Comparison of ENCODE assay signal across 1 cellular context in the genomic region with DNA sequence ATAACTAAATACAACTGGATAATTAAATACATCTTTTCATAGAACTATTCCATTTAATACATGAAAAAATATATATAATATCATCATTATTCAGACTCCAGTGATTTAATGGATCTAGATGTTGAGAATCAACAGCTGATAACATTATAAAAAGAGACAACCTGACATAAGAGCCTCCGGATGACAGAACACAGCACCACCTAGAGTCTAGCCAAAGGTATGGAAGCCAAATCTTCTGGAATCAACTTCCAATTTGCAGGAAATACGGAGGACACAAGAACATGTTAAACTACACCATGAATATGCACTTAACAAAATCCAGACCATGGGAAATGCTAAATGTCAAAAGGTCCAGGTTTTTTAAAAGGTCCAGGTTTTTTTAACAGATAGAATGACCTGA.
TF ChIP-seq lines count a peak whose summit lies in the region.

No MANE protein-coding gene starts in this region.

TF ChIP-seq in HCT116, 20 proteins besides CTCF, POLR2A, EP300 and RAD21 (continued from another document):
- TF ChIP-seq, protein P1, sequence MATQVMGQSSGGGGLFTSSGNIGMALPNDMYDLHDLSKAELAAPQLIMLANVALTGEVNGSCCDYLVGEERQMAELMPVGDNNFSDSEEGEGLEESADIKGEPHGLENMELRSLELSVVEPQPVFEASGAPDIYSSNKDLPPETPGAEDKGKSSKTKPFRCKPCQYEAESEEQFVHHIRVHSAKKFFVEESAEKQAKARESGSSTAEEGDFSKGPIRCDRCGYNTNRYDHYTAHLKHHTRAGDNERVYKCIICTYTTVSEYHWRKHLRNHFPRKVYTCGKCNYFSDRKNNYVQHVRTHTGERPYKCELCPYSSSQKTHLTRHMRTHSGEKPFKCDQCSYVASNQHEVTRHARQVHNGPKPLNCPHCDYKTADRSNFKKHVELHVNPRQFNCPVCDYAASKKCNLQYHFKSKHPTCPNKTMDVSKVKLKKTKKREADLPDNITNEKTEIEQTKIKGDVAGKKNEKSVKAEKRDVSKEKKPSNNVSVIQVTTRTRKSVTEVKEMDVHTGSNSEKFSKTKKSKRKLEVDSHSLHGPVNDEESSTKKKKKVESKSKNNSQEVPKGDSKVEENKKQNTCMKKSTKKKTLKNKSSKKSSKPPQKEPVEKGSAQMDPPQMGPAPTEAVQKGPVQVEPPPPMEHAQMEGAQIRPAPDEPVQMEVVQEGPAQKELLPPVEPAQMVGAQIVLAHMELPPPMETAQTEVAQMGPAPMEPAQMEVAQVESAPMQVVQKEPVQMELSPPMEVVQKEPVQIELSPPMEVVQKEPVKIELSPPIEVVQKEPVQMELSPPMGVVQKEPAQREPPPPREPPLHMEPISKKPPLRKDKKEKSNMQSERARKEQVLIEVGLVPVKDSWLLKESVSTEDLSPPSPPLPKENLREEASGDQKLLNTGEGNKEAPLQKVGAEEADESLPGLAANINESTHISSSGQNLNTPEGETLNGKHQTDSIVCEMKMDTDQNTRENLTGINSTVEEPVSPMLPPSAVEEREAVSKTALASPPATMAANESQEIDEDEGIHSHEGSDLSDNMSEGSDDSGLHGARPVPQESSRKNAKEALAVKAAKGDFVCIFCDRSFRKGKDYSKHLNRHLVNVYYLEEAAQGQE (IDR thresholded peaks at IDR 0.05; ENCODE audit: low read depth) = no peak
- TF ChIP-seq POLR2AphosphoS5 (IDR thresholded peaks at IDR 0.05; ENCODE audit: low read depth, low read length) = no peak
TF ChIP-seq in HCT116: peak in this region for 0.
